In genomic region chr5:168426864-168427172, GRCh38 we compare ENCODE assay signal across 16 cellular contexts. TPM values are rescaled to one million over a fixed set of nuclear protein-coding genes. Genes with fewer than 3 reads are reported as not detected.
DNase-seq lines count a peak whose midpoint lies in the region; ATAC-seq and TF ChIP-seq lines count a peak whose summit lies in the region.
"Had no signal": no experiment of that assay in that cellular context is flagged by ENCODE, and none has a peak within 500 bp of the region (broad histone marks: within the 10 kb centered on the region; RNA-seq: fewer than 3 reads in every experiment).

No MANE protein-coding gene starts in this region.

- H3K4me3 ChIP-seq in upper lobe of right lung: no peak overlapping the region
- H3K4me3 ChIP-seq: A549; BLaER1 treated with 17β-estradiol and CSF1 and Interleukin-3, amounts not matched to agents 10 nM and 100 nM had no signal

- H3K4me1 Mint-ChIP-seq in neural crest cell: no peaks in the 10 kb centered on the region
- H3K4me1 Mint-ChIP-seq: H9, IgD-negative memory B cell had no signal

- TF ChIP-seq CTCF in neural crest cell (conservative IDR thresholded peaks at IDR 0.05): no peak
- no peak for TF ChIP-seq CTCF in upper lobe of right lung (IDR thresholded peaks at IDR 0.05)

- peak; percentile 53 for ATAC-seq in upper lobe of right lung
- ATAC-seq: A549; CD8-positive, alpha-beta T cell; HepG2 had no signal

- H3K4me3 Mint-ChIP-seq in neural crest cell: no peak overlapping the region
- H3K4me3 Mint-ChIP-seq: CD8-positive, alpha-beta T cell; H9; IgD-negative memory B cell had no signal

- peaks cover 2% of the 10 kb centered on the region for H3K36me3 Mint-ChIP-seq in neural crest cell (ENCODE audit: low read depth)
- H3K36me3 Mint-ChIP-seq: CD8-positive, alpha-beta T cell had no signal

- no peaks in the 10 kb centered on the region for H3K27me3 Mint-ChIP-seq in neural crest cell (ENCODE audit: low read depth)
- H3K27me3 Mint-ChIP-seq: IgD-negative memory B cell had no signal

- H3K27me3 ChIP-seq in upper lobe of right lung: no peaks in the 10 kb centered on the region
- H3K27me3 ChIP-seq: BLaER1 treated with 17β-estradiol and CSF1 and Interleukin-3, amounts not matched to agents 10 nM and 100 nM had no signal

- no peaks in the 10 kb centered on the region for H3K4me1 ChIP-seq in upper lobe of right lung

- peak; percentile 77 for DNase-seq in NCI-H82 (lab: John Stamatoyannopoulos, UW)
- no peak for DNase-seq in NCI-H82 treated with DMSO at 0.1 percent for 48 hours (lab: John Stamatoyannopoulos, UW; ENCODE audit: unreplicated experiment)
- DNase-seq in caudate nucleus (lab: John Stamatoyannopoulos, UW): peak in 1 of 61 donors; percentile 46
- no peak for DNase-seq in neural crest cell (ENCODE audit: low read depth, low spot score)
- DNase-seq in upper lobe of right lung: no peak
- DNase-seq in inferior parietal cortex (ENCODE audit: extremely low spot score): no peak
- no peak for DNase-seq in NOMO-1 treated with DMSO at 0.1 percent for 48 hours (lab: John Stamatoyannopoulos, UW; ENCODE audit: unreplicated experiment)
- no peak for DNase-seq in DMS53 (lab: John Stamatoyannopoulos, UW)
- DNase-seq: CD8-positive, alpha-beta T cell; DMS 273 treated with DMSO at 0.1 percent for 48 hours; H9 had no signal

- H3K36me3 ChIP-seq in upper lobe of right lung: peaks cover 12% of the 10 kb centered on the region

- no peaks in the 10 kb centered on the region for H3K9me3 Mint-ChIP-seq in neural crest cell
- H3K9me3 Mint-ChIP-seq: CD8-positive, alpha-beta T cell; H9 had no signal

- H3K9me3 ChIP-seq in upper lobe of right lung: no peaks in the 10 kb centered on the region
- H3K9me3 ChIP-seq: A549; BLaER1 treated with 17β-estradiol and CSF1 and Interleukin-3, amounts not matched to agents 10 nM and 100 nM had no signal

- H3K27ac Mint-ChIP-seq in neural crest cell (ENCODE audit: unreplicated experiment): peak overlapping the region; percentile 57
- H3K27ac Mint-ChIP-seq: CD8-positive, alpha-beta T cell; IgD-negative memory B cell had no signal

- H3K27ac ChIP-seq in caudate nucleus (ENCODE audit: low read depth, low read length): peak overlapping the region; percentile 59
- no peak overlapping the region for H3K27ac ChIP-seq in upper lobe of right lung
- H3K27ac ChIP-seq: 22Rv1; BLaER1 treated with 17β-estradiol and CSF1 and Interleukin-3, amounts not matched to agents 10 nM and 100 nM had no signal

- intact Hi-C loops in upper lobe of right lung (cut with DNase I): no loop called here

RNA-seq across cellular contexts. Expression of gene RARS1, which starts 59.5 kb away (rescaled TPM):
- total RNA-seq in neural crest cell (82.1 and 87.6 TPM in 2 replicates), upper lobe of right lung (56.6 TPM)
